8 cellular contexts compared by ENCODE assay signal in the genomic region with DNA sequence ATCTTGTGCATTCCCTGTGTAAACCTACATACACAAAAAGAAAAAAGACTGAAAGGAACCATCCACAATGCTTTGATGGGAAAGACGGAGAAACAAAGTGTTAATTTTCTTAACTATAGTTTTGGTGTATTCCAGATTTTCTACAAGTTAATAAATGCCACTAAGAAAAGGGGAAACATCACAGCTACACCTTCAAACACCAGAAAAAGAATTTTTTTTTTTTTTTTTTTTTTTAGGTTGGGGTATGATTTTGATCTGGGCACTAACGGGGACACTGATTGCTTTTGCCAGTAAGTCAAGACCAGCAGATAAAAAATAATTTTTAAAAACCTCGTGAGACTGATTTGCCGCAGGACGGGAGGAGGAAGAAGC. TPM values are rescaled to one million over a fixed set of nuclear protein-coding genes. Genes with fewer than 3 reads are reported as not detected.
DNase-seq lines count a peak whose midpoint lies in the region; ATAC-seq and TF ChIP-seq lines count a peak whose summit lies in the region.

No MANE protein-coding gene starts in this region.

- no peaks in the 10 kb centered on the region for H3K9me3 Mint-ChIP-seq in naive thymus-derived CD8-positive, alpha-beta T cell

- POLR2A ChIA-PET in naive thymus-derived CD8-positive, alpha-beta T cell (lab: Charles Lee), result interaction anchor here (1.2 to 1.6 kb wide), 3 partner anchors 13 to 589 kb away, joined by 3 to 15 read pairs (median 9); a partner anchor contains a TSS

- ATAC-seq in naive thymus-derived CD8-positive, alpha-beta T cell, result no peak
- ATAC-seq in HG03045 (IDR thresholded peaks at IDR 0.05; ENCODE audit: unreplicated experiment), result no peak

- TF ChIP-seq CTCF in AG10803 (conservative IDR thresholded peaks at IDR 0.05; ENCODE audit: low read length), result no peak

- peak overlapping the region; percentile 91 to 99 (median 97) for H3K27ac Mint-ChIP-seq in naive thymus-derived CD8-positive, alpha-beta T cell

- DNase-seq in AG10803 (ENCODE audit: low read depth) (no peak), NCI-H1436 (lab: John Stamatoyannopoulos, UW) (no peak), GM19238 (ENCODE audit: insufficient read length, low spot score) (no peak)
- DNase-seq in Jurkat, Clone E6-1 (ENCODE audit: low read depth, low spot score), result no peak
- no peak for DNase-seq in naive thymus-derived CD8-positive, alpha-beta T cell
- no peak for DNase-seq in activated CD4-positive, alpha-beta T cell treated with anti-CD3 and anti-CD28 coated beads for 1 hour

- H3K4me3 Mint-ChIP-seq in naive thymus-derived CD8-positive, alpha-beta T cell, result peak overlapping the region; percentile 93 to 99 (median 96)

- peaks cover 8 to 31% (median 22%) of the 10 kb centered on the region in 4 donors for H3K4me1 Mint-ChIP-seq in naive thymus-derived CD8-positive, alpha-beta T cell

- H3K4me3 ChIP-seq in AG10803 (ENCODE audit: low read length), result peak overlapping the region; percentile 99
- H3K4me3 ChIP-seq in Jurkat, Clone E6-1 (ENCODE audit: low read length), result peak overlapping the region; percentile 86

- H3K27me3 Mint-ChIP-seq in naive thymus-derived CD8-positive, alpha-beta T cell, result no peaks in the 10 kb centered on the region

- H3K27ac ChIP-seq in cingulate gyrus (ENCODE audit: low read depth, low read length), result peak overlapping the region; percentile 97

- H3K36me3 Mint-ChIP-seq in naive thymus-derived CD8-positive, alpha-beta T cell, result peaks cover 0 to 24% (median 5%) of the 10 kb centered on the region in 3 donors

RNA-seq across cellular contexts. Expression of a gene that starts 0.3 kb away (rescaled TPM):
- 14.8 TPM for polyA plus RNA-seq in Jurkat, Clone E6-1 (2012; ENCODE audit: insufficient read depth, insufficient read length)
- total RNA-seq in naive thymus-derived CD8-positive, alpha-beta T cell, result 10 to 100 TPM; 13.4 TPM
- polyA plus RNA-seq in naive thymus-derived CD8-positive, alpha-beta T cell, result 1 to 10 TPM; 6.3 to 9.0 (median 8.0) TPM

RNA-seq across cellular contexts. Expression of a gene that starts 12.6 kb away (rescaled TPM):
- polyA plus RNA-seq in Jurkat, Clone E6-1 (2012; ENCODE audit: insufficient read depth, insufficient read length), result 4.7 TPM
- total RNA-seq in naive thymus-derived CD8-positive, alpha-beta T cell, result 1 to 10 TPM; 5.1 to 5.2 TPM
- polyA plus RNA-seq in naive thymus-derived CD8-positive, alpha-beta T cell, result under 1 TPM; 0.36 to 0.64 (median 0.42) TPM

RNA-seq across cellular contexts. Expression of a gene that starts 59.6 kb away (rescaled TPM):
- not detected for polyA plus RNA-seq in Jurkat, Clone E6-1 (2012; ENCODE audit: insufficient read depth, insufficient read length)
- not detected for total RNA-seq in naive thymus-derived CD8-positive, alpha-beta T cell
- polyA plus RNA-seq in naive thymus-derived CD8-positive, alpha-beta T cell, result not detected
